In genomic region chrX:37910186-37910585, GRCh38 we compare ENCODE assay signal across 38 cellular contexts.
"Had no signal": no experiment of that assay in that cellular context is flagged by ENCODE, and none has a peak within 500 bp of the region (broad histone marks: within the 10 kb centered on the region; RNA-seq: fewer than 3 reads in every experiment).

No MANE protein-coding gene starts in this region.

- H3K27ac ChIP-seq: adrenal gland, cardiac muscle cell, VCaP had no signal

- H3K27me3 ChIP-seq: cardiac muscle cell had no signal

- H3K4me1 Mint-ChIP-seq: activated B cell treated with CpG ODN at 0.5 μM for 24 hours; activated CD4-positive, alpha-beta T cell treated with anti-CD3 and anti-CD28 coated beads, Interleukin-2, amount 10 ng/mL, durations not matched to agents 24 days and 14 days; activated T-helper 17 cell treated with anti-CD3 and anti-CD28 coated beads, Interleukin-2, amount 50 U/mL, for 72 hours; brain; central memory CD8-positive, alpha-beta T cell had no signal

- H3K4me3 ChIP-seq: adrenal gland, cardiac muscle cell had no signal

- H3K4me3 Mint-ChIP-seq: activated B cell treated with CpG ODN at 0.5 μM for 24 hours; activated CD4-positive, alpha-beta memory T cell treated with anti-CD3 and anti-CD28 coated beads for 36 hours; activated CD4-positive, alpha-beta T cell treated with anti-CD3 and anti-CD28 coated beads, Interleukin-2, amount 10 ng/mL, durations not matched to agents 24 days and 14 days; activated CD8-positive, alpha-beta T cell treated with anti-CD3 and anti-CD28 coated beads for 36 hours; activated naive CD4-positive, alpha-beta T cell treated with anti-CD3 and anti-CD28 coated beads for 36 hours; activated naive CD8-positive, alpha-beta T cell treated with anti-CD3 and anti-CD28 coated beads for 36 hours; activated T-cell treated with anti-CD3 and anti-CD28 coated beads, Interleukin-2, amount 50 U/mL, for 4 hours; activated T-cell treated with anti-CD3 and anti-CD28 coated beads, Interleukin-2, amount 50 U/mL, for 72 hours; activated T-helper 1 cell treated with anti-CD3 and anti-CD28 coated beads, Interleukin-12 subunit alpha, Interleukin-12 subunit beta, Interleukin-2, Interleukin-4 antibody, amounts not matched to agents 30 ng/mL and 10 ng/mL and 1 ng/mL, durations not matched to agents 14 hours and 24 hours and 36 hours; activated T-helper 17 cell treated with anti-CD3 and anti-CD28 coated beads, Interleukin-2, amount 50 U/mL, for 72 hours; brain; central memory CD8-positive, alpha-beta T cell; T-helper 1 cell treated with Interleukin-12 subunit alpha and Interleukin-12 subunit beta and Interleukin-4 antibody, amounts not matched to agents 30 μg/mL and 1 μg/mL, for 36 hours; T-helper 2 cell treated with Interferon-gamma antibody and Interleukin-4, amounts not matched to agents 5 μg/mL and 100 μg/mL, for 36 hours had no signal

- H3K36me3 ChIP-seq: adrenal gland, cardiac muscle cell had no signal

- H3K36me3 Mint-ChIP-seq: activated CD4-positive, alpha-beta memory T cell treated with anti-CD3 and anti-CD28 coated beads for 36 hours; activated naive CD4-positive, alpha-beta T cell treated with anti-CD3 and anti-CD28 coated beads, Interleukin-2, amount 50 U/mL, for 72 hours; activated naive CD8-positive, alpha-beta T cell treated with anti-CD3 and anti-CD28 coated beads for 36 hours; brain had no signal

- H3K9me3 Mint-ChIP-seq: activated B cell treated with CpG ODN at 0.5 μM for 24 hours; activated CD4-positive, alpha-beta memory T cell treated with anti-CD3 and anti-CD28 coated beads for 36 hours; activated CD4-positive, alpha-beta T cell treated with anti-CD3 and anti-CD28 coated beads, Interleukin-2, amount 10 ng/mL, durations not matched to agents 24 days and 14 days; activated CD8-positive, alpha-beta T cell treated with anti-CD3 and anti-CD28 coated beads for 36 hours; activated naive CD4-positive, alpha-beta T cell treated with anti-CD3 and anti-CD28 coated beads for 36 hours; activated naive CD4-positive, alpha-beta T cell treated with anti-CD3 and anti-CD28 coated beads, Interleukin-2, amount 50 U/mL, for 72 hours; activated naive CD8-positive, alpha-beta T cell treated with anti-CD3 and anti-CD28 coated beads for 36 hours; activated T-cell treated with anti-CD3 and anti-CD28 coated beads, Interleukin-2, amount 50 U/mL, for 4 hours; activated T-cell treated with anti-CD3 and anti-CD28 coated beads, Interleukin-2, amount 50 U/mL, for 72 hours; activated T-helper 1 cell treated with anti-CD3 and anti-CD28 coated beads, Interleukin-12 subunit alpha, Interleukin-12 subunit beta, Interleukin-2, Interleukin-4 antibody, amounts not matched to agents 30 ng/mL and 10 ng/mL and 1 ng/mL, durations not matched to agents 14 hours and 24 hours and 36 hours; activated T-helper 17 cell treated with anti-CD3 and anti-CD28 coated beads, Interleukin-2, amount 50 U/mL, for 72 hours; central memory CD8-positive, alpha-beta T cell; T-helper 1 cell treated with Interleukin-12 subunit alpha and Interleukin-12 subunit beta and Interleukin-4 antibody, amounts not matched to agents 30 μg/mL and 1 μg/mL, for 36 hours; T-helper 2 cell treated with Interferon-gamma antibody and Interleukin-4, amounts not matched to agents 5 μg/mL and 100 μg/mL, for 36 hours had no signal

- H3K9me3 ChIP-seq: adrenal gland had no signal

- ATAC-seq: activated CD8-positive, alpha-beta T cell treated with anti-CD3 and anti-CD28 coated beads for 36 hours; activated naive CD4-positive, alpha-beta T cell treated with anti-CD3 and anti-CD28 coated beads, Interleukin-2, amount 50 U/mL, for 72 hours; activated T-cell treated with anti-CD3 and anti-CD28 coated beads, Interleukin-2, amount 50 U/mL, for 4 hours; activated T-cell treated with anti-CD3 and anti-CD28 coated beads, Interleukin-2, amount 50 U/mL, for 72 hours; activated T-helper 17 cell treated with anti-CD3 and anti-CD28 coated beads, Interleukin-2, amount 50 U/mL, for 72 hours had no signal

- H3K27ac Mint-ChIP-seq: activated B cell treated with CpG ODN at 0.5 μM for 24 hours; activated CD4-positive, alpha-beta memory T cell treated with anti-CD3 and anti-CD28 coated beads for 36 hours; activated CD4-positive, alpha-beta T cell treated with anti-CD3 and anti-CD28 coated beads, Interleukin-2, amount 10 ng/mL, durations not matched to agents 24 days and 14 days; activated CD8-positive, alpha-beta T cell treated with anti-CD3 and anti-CD28 coated beads for 36 hours; activated naive CD4-positive, alpha-beta T cell treated with anti-CD3 and anti-CD28 coated beads for 36 hours; activated naive CD4-positive, alpha-beta T cell treated with anti-CD3 and anti-CD28 coated beads, Interleukin-2, amount 50 U/mL, for 72 hours; activated naive CD8-positive, alpha-beta T cell treated with anti-CD3 and anti-CD28 coated beads for 36 hours; activated T-cell treated with anti-CD3 and anti-CD28 coated beads, Interleukin-2, amount 50 U/mL, for 72 hours; activated T-helper 1 cell treated with anti-CD3 and anti-CD28 coated beads, Interleukin-12 subunit alpha, Interleukin-12 subunit beta, Interleukin-2, Interleukin-4 antibody, amounts not matched to agents 30 ng/mL and 10 ng/mL and 1 ng/mL, durations not matched to agents 14 hours and 24 hours and 36 hours; activated T-helper 17 cell treated with anti-CD3 and anti-CD28 coated beads, Interleukin-2, amount 50 U/mL, for 72 hours; brain; T-helper 1 cell treated with Interleukin-12 subunit alpha and Interleukin-12 subunit beta and Interleukin-4 antibody, amounts not matched to agents 30 μg/mL and 1 μg/mL, for 36 hours; T-helper 2 cell treated with Interferon-gamma antibody and Interleukin-4, amounts not matched to agents 5 μg/mL and 100 μg/mL, for 36 hours had no signal

- FAIRE-seq: bronchial epithelial cell, TTC549 had no signal

- H3K4me1 ChIP-seq: adrenal gland had no signal

- DNase-seq: activated B cell treated with CpG ODN at 0.5 μM for 24 hours; activated CD4-positive, alpha-beta memory T cell treated with anti-CD3 and anti-CD28 coated beads for 36 hours; activated CD4-positive, alpha-beta T cell treated with anti-CD3 and anti-CD28 coated beads for 4 hours; activated CD4-positive, alpha-beta T cell treated with anti-CD3 and anti-CD28 coated beads, Interleukin-2, amount 10 ng/mL, durations not matched to agents 24 days and 14 days; activated CD4-positive, alpha-beta T cell treated with anti-CD3 and anti-CD28 coated beads, Interleukin-2, amount 50 U/mL, for 1 hour; activated CD4-positive, alpha-beta T cell treated with anti-CD3 and anti-CD28 coated beads, Interleukin-2, amount 50 U/mL, for 4 hours; activated CD4-positive, CD25-positive, alpha-beta regulatory T cell treated with anti-CD3 and anti-CD28 coated beads, Interleukin-2, amount 50 U/mL, for 72 hours; activated CD8-positive, alpha-beta memory T cell treated with anti-CD3 and anti-CD28 coated beads, Interleukin-2, amount 50 U/mL, for 4 hours; activated CD8-positive, alpha-beta T cell treated with anti-CD3 and anti-CD28 coated beads for 36 hours; activated effector memory CD4-positive, alpha-beta T cell treated with anti-CD3 and anti-CD28 coated beads, Interleukin-2, amount 50 U/mL, for 16 hours; activated gamma-delta T cell treated with Interleukin-2 at 50 U/mL for 16 hours; activated naive CD4-positive, alpha-beta T cell; activated naive CD4-positive, alpha-beta T cell treated with anti-CD3 and anti-CD28 coated beads for 36 hours; activated naive CD4-positive, alpha-beta T cell treated with anti-CD3 and anti-CD28 coated beads, Interleukin-2, amount 50 U/mL, for 16 hours; activated naive CD8-positive, alpha-beta T cell treated with anti-CD3 and anti-CD28 coated beads for 36 hours; activated T-cell treated with anti-CD3 and anti-CD28 coated beads for 4 hours; activated T-cell treated with anti-CD3 and anti-CD28 coated beads, Interleukin-2, amount 50 U/mL, for 1 hour; activated T-cell treated with anti-CD3 and anti-CD28 coated beads, Interleukin-2, amount 50 U/mL, for 4 hours; activated T-cell treated with anti-CD3 and anti-CD28 coated beads, Interleukin-2, amount 50 U/mL, for 72 hours; adrenal gland; amniotic stem cell; aorta; caudate nucleus; cerebellar nuclear complex; T-helper 1 cell; T-helper 2 cell; T-helper 9 cell had no signal
